Comparison of ENCODE assay signal across 39 cellular contexts in the genomic region with DNA sequence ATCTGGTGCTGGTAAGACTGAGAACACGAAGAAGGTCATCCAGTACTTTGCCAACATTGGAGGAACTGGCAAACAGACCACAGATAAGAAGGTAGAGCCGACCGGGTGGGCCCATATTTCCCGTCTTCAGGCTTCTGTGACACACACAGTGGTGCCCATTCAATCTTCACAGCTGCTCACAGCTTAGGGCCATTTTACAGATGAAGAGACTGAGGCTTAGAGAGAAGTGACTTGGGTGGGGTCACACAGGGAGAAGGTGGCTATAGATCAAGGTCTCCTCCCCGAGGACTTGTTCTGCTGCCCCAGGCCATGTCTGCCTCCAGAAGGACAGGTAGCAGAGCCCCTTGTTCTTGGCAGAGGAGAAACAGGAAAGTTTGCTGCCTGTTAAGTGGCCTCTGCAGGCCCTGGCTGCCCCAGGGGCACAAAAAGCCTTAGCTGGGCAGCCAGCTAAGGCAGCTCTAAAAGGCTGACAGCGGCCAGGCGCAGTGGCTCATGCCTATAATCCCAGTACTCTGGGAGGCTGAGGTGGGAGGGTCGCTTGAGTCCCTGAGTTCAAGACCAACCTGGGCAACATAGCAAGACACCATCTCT. TPM values are rescaled to one million over a fixed set of nuclear protein-coding genes. Genes with fewer than 3 reads are reported as not detected.
"Had no signal": no experiment of that assay in that cellular context is flagged by ENCODE, and none has a peak within 500 bp of the region (broad histone marks: within the 10 kb centered on the region; RNA-seq: fewer than 3 reads in every experiment).

No MANE protein-coding gene starts in this region.

- H3K27ac ChIP-seq: adrenal gland, ascending aorta, body of pancreas, brain microvascular endothelial cell, cardiac muscle cell had no signal

- H3K4me3 ChIP-seq: adrenal gland, ascending aorta, body of pancreas, cardiac muscle cell had no signal

- H3K9me3 ChIP-seq: adrenal gland, ascending aorta, body of pancreas had no signal

- H3K4me1 ChIP-seq: adrenal gland, body of pancreas had no signal

- H3K27me3 ChIP-seq: adrenal gland, ascending aorta, body of pancreas, brain microvascular endothelial cell, cardiac muscle cell had no signal

- FAIRE-seq: astrocyte, bronchial epithelial cell had no signal

- H3K36me3 ChIP-seq: adrenal gland, ascending aorta, brain microvascular endothelial cell, cardiac muscle cell had no signal

- ATAC-seq: activated naive CD4-positive, alpha-beta T cell treated with anti-CD3 and anti-CD28 coated beads, Interleukin-2, amount 50 U/mL, for 72 hours; activated naive CD8-positive, alpha-beta T cell treated with anti-CD3 and anti-CD28 coated beads, Interleukin-2, amount 50 U/mL, for 24 hours; activated T-cell treated with anti-CD3 and anti-CD28 coated beads, Interleukin-2, amount 50 U/mL, for 4 hours; activated T-cell treated with anti-CD3 and anti-CD28 coated beads, Interleukin-2, amount 50 U/mL, for 72 hours; activated T-helper 17 cell treated with anti-CD3 and anti-CD28 coated beads, Interleukin-2, amount 50 U/mL, for 72 hours; body of pancreas had no signal

- DNase-seq: activated effector memory CD4-positive, alpha-beta T cell treated with anti-CD3 and anti-CD28 coated beads, Interleukin-2, amount 50 U/mL, for 16 hours; activated effector memory CD4-positive, alpha-beta T cell treated with Interleukin-2 at 50 U/mL for 16 hours; activated gamma-delta T cell; activated gamma-delta T cell treated with Interleukin-2 at 50 U/mL for 16 hours; activated naive CD4-positive, alpha-beta T cell; activated naive CD4-positive, alpha-beta T cell treated with anti-CD3 and anti-CD28 coated beads for 36 hours; activated naive CD4-positive, alpha-beta T cell treated with anti-CD3 and anti-CD28 coated beads, Interleukin-2, amount 10 ng/mL, durations not matched to agents 7 days and 5 days; activated naive CD4-positive, alpha-beta T cell treated with anti-CD3 and anti-CD28 coated beads, Interleukin-2, amount 50 U/mL, for 16 hours; activated naive CD4-positive, alpha-beta T cell treated with Interleukin-2 at 50 U/mL for 16 hours; activated naive CD8-positive, alpha-beta T cell treated with anti-CD3 and anti-CD28 coated beads for 36 hours; activated naive CD8-positive, alpha-beta T cell treated with anti-CD3 and anti-CD28 coated beads, Interleukin-2, amount 10 ng/mL, durations not matched to agents 7 days and 5 days; activated naive CD8-positive, alpha-beta T cell treated with anti-CD3 and anti-CD28 coated beads, Interleukin-2, amount 50 U/mL, for 24 hours; activated T-cell treated with anti-CD3 and anti-CD28 coated beads, Interleukin-2, amount 50 U/mL, for 1 hour; activated T-cell treated with anti-CD3 and anti-CD28 coated beads, Interleukin-2, amount 50 U/mL, for 24 hours; activated T-cell treated with anti-CD3 and anti-CD28 coated beads, Interleukin-2, amount 50 U/mL, for 4 hours; activated T-cell treated with anti-CD3 and anti-CD28 coated beads, Interleukin-2, amount 50 U/mL, for 48 hours; activated T-cell treated with anti-CD3 and anti-CD28 coated beads, Interleukin-2, amount 50 U/mL, for 72 hours; adrenal gland; amniotic stem cell; amygdala; anterior cingulate cortex; aorta; body of pancreas; brain microvascular endothelial cell; caudate nucleus; central memory CD4-positive, alpha-beta T cell; cerebellar nuclear complex had no signal

RNA-seq across cellular contexts. Expression of a gene that starts 22.6 kb away (rescaled TPM):
- total RNA-seq: activated naive CD4-positive, alpha-beta T cell treated with anti-CD3 and anti-CD28 coated beads for 36 hours; activated naive CD8-positive, alpha-beta T cell treated with anti-CD3 and anti-CD28 coated beads for 36 hours; activated naive CD8-positive, alpha-beta T cell treated with anti-CD3 and anti-CD28 coated beads, Interleukin-2, amount 10 ng/mL, durations not matched to agents 7 days and 5 days; activated T-cell treated with anti-CD3 and anti-CD28 coated beads, Interleukin-2, amount 50 U/mL, for 4 hours; activated T-cell treated with anti-CD3 and anti-CD28 coated beads, Interleukin-2, amount 50 U/mL, for 72 hours; activated T-helper 1 cell treated with anti-CD3 and anti-CD28 coated beads, Interleukin-12 subunit alpha, Interleukin-12 subunit beta, Interleukin-2, Interleukin-4 antibody, amounts not matched to agents 30 ng/mL and 10 ng/mL and 1 ng/mL, durations not matched to agents 14 hours and 24 hours and 36 hours; activated T-helper 17 cell treated with anti-CD3 and anti-CD28 coated beads, Interleukin-2, amount 50 U/mL, for 72 hours; activated T-helper 2 cell treated with anti-CD3 and anti-CD28 coated beads, Interferon-gamma antibody, Interleukin-2, Interleukin-4, amounts not matched to agents 10 μg/mL and 5 μg/mL and 100 μg/mL, durations not matched to agents 14 hours and 24 hours and 36 hours; adrenal gland; ascending aorta; cardiac muscle cell; cardiac septum; cerebellum; chondrocyte had no signal
- polyA plus RNA-seq: adipose tissue, aorta had no signal

RNA-seq across cellular contexts. Expression of a gene that starts 42.2 kb away (rescaled TPM):
- total RNA-seq: activated naive CD8-positive, alpha-beta T cell treated with anti-CD3 and anti-CD28 coated beads for 36 hours; activated naive CD8-positive, alpha-beta T cell treated with anti-CD3 and anti-CD28 coated beads, Interleukin-2, amount 10 ng/mL, durations not matched to agents 7 days and 5 days; activated T-cell treated with anti-CD3 and anti-CD28 coated beads, Interleukin-2, amount 50 U/mL, for 4 hours; activated T-helper 1 cell treated with anti-CD3 and anti-CD28 coated beads, Interleukin-12 subunit alpha, Interleukin-12 subunit beta, Interleukin-2, Interleukin-4 antibody, amounts not matched to agents 30 ng/mL and 10 ng/mL and 1 ng/mL, durations not matched to agents 14 hours and 24 hours and 36 hours; activated T-helper 17 cell treated with anti-CD3 and anti-CD28 coated beads, Interleukin-2, amount 50 U/mL, for 72 hours; activated T-helper 2 cell treated with anti-CD3 and anti-CD28 coated beads, Interferon-gamma antibody, Interleukin-2, Interleukin-4, amounts not matched to agents 10 μg/mL and 5 μg/mL and 100 μg/mL, durations not matched to agents 14 hours and 24 hours and 36 hours; adrenal gland; aorta; ascending aorta; astrocyte; cardiac muscle cell; cardiac septum; cerebellum; chondrocyte had no signal
- polyA plus RNA-seq: aorta, cardiac muscle cell had no signal
